Comparison of ENCODE assay signal across 11 cellular contexts in the genomic region with DNA sequence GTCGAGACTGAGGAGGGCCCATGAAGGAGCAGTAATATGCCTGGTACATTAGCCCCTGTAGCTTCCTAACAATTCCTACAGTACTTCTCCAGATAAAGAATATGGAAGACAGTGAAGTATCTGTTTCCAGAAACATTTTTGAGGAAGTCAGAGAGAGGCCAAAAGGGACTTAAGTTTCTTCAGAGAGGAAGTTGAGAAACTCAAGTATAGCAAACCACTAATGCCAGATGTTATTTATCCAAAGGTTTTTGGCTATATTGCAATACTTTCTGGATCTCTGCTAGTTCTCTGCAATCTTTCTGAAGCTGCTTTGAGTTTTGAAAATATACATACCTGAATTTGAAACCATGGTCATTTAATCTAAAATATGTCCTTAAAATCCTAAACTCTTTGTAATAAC.
DNase-seq lines count a peak whose midpoint lies in the region; ATAC-seq and TF ChIP-seq lines count a peak whose summit lies in the region.
"Had no signal": no experiment of that assay in that cellular context is flagged by ENCODE, and none has a peak within 500 bp of the region (broad histone marks: within the 10 kb centered on the region; RNA-seq: fewer than 3 reads in every experiment).

No MANE protein-coding gene starts in this region.

- no peaks in the 10 kb centered on the region for H3K27me3 ChIP-seq in left ventricle myocardium inferior (ENCODE audit: low read depth)
- no peaks in the 10 kb centered on the region for H3K27me3 ChIP-seq in spleen (replicated peaks in 1 of 7)
- no peaks in the 10 kb centered on the region for H3K27me3 ChIP-seq in brain microvascular endothelial cell (replicated peaks)

- DNase-seq in GM03348 (ENCODE audit: low spot score) (peak; percentile 58), SKM-1 treated with dmso at 0.1 percent for 144 hours (lab: John Stamatoyannopoulos, UW; ENCODE audit: unreplicated experiment) (peak; percentile 95), left ventricle myocardium inferior (no peak), spleen (no peak), brain microvascular endothelial cell (no peak), DMS114 treated with DMSO at 0.1 percent for 48 hours (lab: John Stamatoyannopoulos, UW; ENCODE audit: unreplicated experiment) (no peak), NCI-H82 treated with DMSO at 0.1 percent for 48 hours (lab: John Stamatoyannopoulos, UW; ENCODE audit: unreplicated experiment) (no peak)
- DNase-seq: caudate nucleus, NCI-H2171, occipital lobe had no signal

- no peak overlapping the region for H3K4me3 ChIP-seq in left ventricle myocardium inferior
- H3K4me3 ChIP-seq in spleen: no peak overlapping the region
- H3K4me3 ChIP-seq in brain microvascular endothelial cell (ENCODE audit: low read depth, low read length): no peak overlapping the region

- H3K9me3 ChIP-seq in left ventricle myocardium inferior (replicated peaks) (no peaks in the 10 kb centered on the region), spleen (no peaks in the 10 kb centered on the region)

- peak overlapping the region; percentile 68 for H3K27ac ChIP-seq in left ventricle myocardium inferior (replicated peaks)
- peak overlapping the region in 6 of 8 donors; percentile 21 to 46 (median 42) for H3K27ac ChIP-seq in spleen
- no peak overlapping the region for H3K27ac ChIP-seq in brain microvascular endothelial cell

- TF ChIP-seq CTCF in left ventricle myocardium inferior (IDR thresholded peaks at IDR 0.05; ENCODE audit: borderline replicate concordance) (no peak), spleen (IDR thresholded peaks at IDR 0.05 in 8 of 11, conservative IDR thresholded peaks at IDR 0.05 in 3 of 11) (no peak), brain microvascular endothelial cell (IDR thresholded peaks at IDR 0.05; ENCODE audit: low read depth, low read length, missing control alignments) (no peak)

- intact Hi-C loops in left ventricle myocardium inferior (cut with micrococcal nuclease): no loop called here
- intact Hi-C loops in spleen (cut with DNase I; ENCODE audit: low total_unique reads): no loop called here

- H3K4me1 ChIP-seq in left ventricle myocardium inferior: no peaks in the 10 kb centered on the region
- H3K4me1 ChIP-seq in spleen: peaks cover 0 to 15% (median 7%) of the 10 kb centered on the region in 6 donors

- no peak for TF ChIP-seq POLR2A in spleen (IDR thresholded peaks at IDR 0.05)

- no peak for ATAC-seq in HG03354 (IDR thresholded peaks at IDR 0.05; ENCODE audit: poor library complexity, severe bottlenecking, unreplicated experiment)

- H3K36me3 ChIP-seq in left ventricle myocardium inferior (no peaks in the 10 kb centered on the region), spleen (no peaks in the 10 kb centered on the region), brain microvascular endothelial cell (replicated peaks) (no peaks in the 10 kb centered on the region)

- in situ Hi-C loops in brain microvascular endothelial cell (cut with HindIII; ENCODE audit: low pct_ligation_motif_present, low sequenced_read_pairs): no loop called here

- WGBS in spleen, 5 donors: 44 to 68% (median 57%) methylated on average over 1 of the region's 1 CpG

Comparison
In these comparisons a context has a peak if more than half of its experiments do, and no peak if none do; other contexts are left out.
1. DNase-seq: peak in GM03348 (single experiment) and SKM-1 treated with dmso at 0.1 percent for 144 hours (single experiment); none in left ventricle myocardium inferior (single experiment), spleen (single experiment), brain microvascular endothelial cell (single experiment), DMS114 treated with DMSO at 0.1 percent for 48 hours (single experiment) and NCI-H82 treated with DMSO at 0.1 percent for 48 hours (single experiment).